ENCODE assay signal across 24 cellular contexts in genomic region chr3:196813903-196814302, GRCh38. TPM values are rescaled to one million over a fixed set of nuclear protein-coding genes. Genes with fewer than 3 reads are reported as not detected.
DNase-seq lines count a peak whose midpoint lies in the region; ATAC-seq, FAIRE-seq and TF ChIP-seq lines count a peak whose summit lies in the region.
"Had no signal": no experiment of that assay in that cellular context is flagged by ENCODE, and none has a peak within 500 bp of the region (broad histone marks: within the 10 kb centered on the region; RNA-seq: fewer than 3 reads in every experiment).

No MANE protein-coding gene starts in this region.

- no peak for TF ChIP-seq POLR2A in endothelial cell of umbilical vein (IDR thresholded peaks at IDR 0.05; ENCODE audit: low read depth, low read length)

- DNase-seq in HCEC 1CT (peak; percentile 3), RPMI7951 (ENCODE audit: low read depth) (peak; percentile 8), endothelial cell of umbilical vein (ENCODE audit: low read depth, low spot score) (peak; percentile 56), myocyte (ENCODE audit: low read depth) (peak; percentile 65), ecto neural progenitor cell (ENCODE audit: low spot score) (no peak), natural killer cell (no peak), SKM-1 (lab: John Stamatoyannopoulos, UW; ENCODE audit: unreplicated experiment) (no peak), anterior cingulate cortex (lab: John Stamatoyannopoulos, UW) (no peak)
- DNase-seq: activated CD4-positive, alpha-beta T cell treated with anti-CD3 and anti-CD28 coated beads for 48 hours; activated naive CD8-positive, alpha-beta T cell treated with anti-CD3 and anti-CD28 coated beads, Interleukin-2, amount 10 ng/mL, durations not matched to agents 7 days and 5 days; CD4-positive, alpha-beta T cell; DMS153; dorsolateral prefrontal cortex; mucosa of descending colon; NCI-H1092 treated with DMSO at 0.1 percent for 48 hours; NCI-H2081 treated with DMSO at 0.1 percent for 48 hours; NCI-H510A treated with DMSO at 0.1 percent for 48 hours; stimulated activated CD4-positive, alpha-beta T cell treated with anti-CD3 and anti-CD28 coated beads, Interleukin-12 subunit alpha, Interleukin-12 subunit beta, amount 100 ng/mL, for 4 hours; SW 1271 had no signal

- no peak overlapping the region for H2AFZ ChIP-seq in endothelial cell of umbilical vein (ENCODE audit: low read depth, low read length)

- TF ChIP-seq CTCF in endothelial cell of umbilical vein (IDR thresholded peaks at IDR 0.05; ENCODE audit: extremely low read depth in 1 of 2, insufficient read depth in 1 of 2, low read depth in 1 of 2, low read length in 2 of 2), result no peak
- TF ChIP-seq CTCF in natural killer cell (IDR thresholded peaks at IDR 0.05), result no peak

- H3K4me3 ChIP-seq in endothelial cell of umbilical vein (replicated peaks in 1 of 3; ENCODE audit: insufficient read depth in 1 of 3, low read depth in 1 of 3, low read length in 3 of 3), result no peak overlapping the region
- H3K4me3 ChIP-seq: dorsolateral prefrontal cortex, gastroesophageal sphincter, mucosa of descending colon had no signal

- peaks cover 3% of the 10 kb centered on the region for H3K4me1 ChIP-seq in endothelial cell of umbilical vein (ENCODE audit: control insufficient read depth, extremely low read depth, insufficient read depth, low read length)
- H3K4me1 ChIP-seq: gastroesophageal sphincter had no signal

- POLR2A ChIA-PET in endothelial cell of umbilical vein (lab: Charles Lee), result no interaction called here

- peaks cover 14% of the 10 kb centered on the region for H3K36me3 Mint-ChIP-seq in natural killer cell

- H3K36me3 ChIP-seq in endothelial cell of umbilical vein (ENCODE audit: control insufficient read depth in 2 of 2, extremely low read depth in 1 of 2, insufficient read depth in 2 of 2, low read length in 2 of 2), result peaks cover 0 to 7% of the 10 kb centered on the region in 2 experiments

- BruUV-seq in endothelial cell of umbilical vein (replicated peaks; lab: Mats Ljungman, UMichigan), result no TSS peak

- no peak overlapping the region for H3K4me3 Mint-ChIP-seq in natural killer cell
- H3K4me3 Mint-ChIP-seq: activated naive CD8-positive, alpha-beta T cell treated with anti-CD3 and anti-CD28 coated beads, Interleukin-2, amount 10 ng/mL, durations not matched to agents 7 days and 5 days; CD4-positive, alpha-beta T cell; type B pancreatic cell had no signal

- no peaks in the 10 kb centered on the region for H3K27me3 ChIP-seq in endothelial cell of umbilical vein (ENCODE audit: control insufficient read depth in 2 of 2, insufficient read depth in 2 of 2, low read length in 2 of 2)
- H3K27me3 ChIP-seq: dorsolateral prefrontal cortex, gastroesophageal sphincter had no signal

- no peak for ATAC-seq in natural killer cell
- ATAC-seq: gastroesophageal sphincter, mucosa of descending colon had no signal

- H3K9me1 ChIP-seq in endothelial cell of umbilical vein (replicated peaks; ENCODE audit: control insufficient read depth, extremely low read depth, insufficient read depth, low read length), result no peaks in the 10 kb centered on the region

- no peaks in the 10 kb centered on the region for H3K9me3 ChIP-seq in endothelial cell of umbilical vein (replicated peaks; ENCODE audit: control insufficient read depth, insufficient read depth, low read length)
- H3K9me3 ChIP-seq: gastroesophageal sphincter, mucosa of descending colon had no signal

- H3K27ac ChIP-seq in endothelial cell of umbilical vein (ENCODE audit: insufficient read depth, low read depth, low read length), result no peak overlapping the region
- H3K27ac ChIP-seq: dorsolateral prefrontal cortex, epithelial cell of prostate, gastroesophageal sphincter, KMS-11 had no signal

- no peaks in the 10 kb centered on the region for H3K9me3 Mint-ChIP-seq in natural killer cell
- H3K9me3 Mint-ChIP-seq: activated naive CD8-positive, alpha-beta T cell treated with anti-CD3 and anti-CD28 coated beads, Interleukin-2, amount 10 ng/mL, durations not matched to agents 7 days and 5 days; CD4-positive, alpha-beta T cell; type B pancreatic cell had no signal

- no peaks in the 10 kb centered on the region for H3K27me3 Mint-ChIP-seq in natural killer cell (ENCODE audit: low read depth in 2 of 2)
- H3K27me3 Mint-ChIP-seq: activated naive CD8-positive, alpha-beta T cell treated with anti-CD3 and anti-CD28 coated beads, Interleukin-2, amount 10 ng/mL, durations not matched to agents 7 days and 5 days; CD4-positive, alpha-beta T cell; type B pancreatic cell had no signal

- no peak for FAIRE-seq in endothelial cell of umbilical vein (lab: Jason Lieb, UNC)
- FAIRE-seq: GM12891 had no signal

- H3K27ac Mint-ChIP-seq in natural killer cell, result no peak overlapping the region
- H3K27ac Mint-ChIP-seq: activated naive CD8-positive, alpha-beta T cell treated with anti-CD3 and anti-CD28 coated beads, Interleukin-2, amount 10 ng/mL, durations not matched to agents 7 days and 5 days; CD4-positive, alpha-beta T cell; type B pancreatic cell had no signal

- peaks cover 2% of the 10 kb centered on the region for H4K20me1 ChIP-seq in endothelial cell of umbilical vein (replicated peaks; ENCODE audit: control insufficient read depth, extremely low read depth, insufficient read depth, low read length)

- H3K4me2 ChIP-seq in endothelial cell of umbilical vein (ENCODE audit: insufficient read depth, low read length), result no peak overlapping the region
- H3K4me2 ChIP-seq: KMS-11 had no signal

- H3K79me2 ChIP-seq in endothelial cell of umbilical vein (ENCODE audit: control insufficient read depth, insufficient read depth, low read length), result no peaks in the 10 kb centered on the region

- intact Hi-C loops in endothelial cell of umbilical vein (cut with micrococcal nuclease), result no loop called here
- intact Hi-C loops in natural killer cell (cut with micrococcal nuclease), result no loop called here

- H3K4me1 Mint-ChIP-seq in natural killer cell, result no peaks in the 10 kb centered on the region
- H3K4me1 Mint-ChIP-seq: activated naive CD8-positive, alpha-beta T cell treated with anti-CD3 and anti-CD28 coated beads, Interleukin-2, amount 10 ng/mL, durations not matched to agents 7 days and 5 days had no signal

- CTCF ChIA-PET in endothelial cell of umbilical vein (lab: Charles Lee), result interaction anchor here (1.0 kb wide), 1 partner anchor 204 kb away, joined by 5 read pairs; no protein-coding TSS in a partner anchor

- H3K9ac ChIP-seq in endothelial cell of umbilical vein (replicated peaks; ENCODE audit: extremely low read depth, insufficient read depth, low read length), result no peak overlapping the region
- H3K9ac ChIP-seq: KMS-11 had no signal

- dilution Hi-C loops in endothelial cell of umbilical vein (cut with MboI; ENCODE audit: extremely low pct_ligation_motif_present, low sequenced_read_pairs), result no loop called here

TF ChIP-seq in endothelial cell of umbilical vein, 7 proteins besides CTCF, POLR2A, EP300 and RAD21:
- TF ChIP-seq JUN (IDR thresholded peaks at IDR 0.05; ENCODE audit: borderline replicate concordance, insufficient read depth, insufficient read length, low read depth) (peak; percentile 73), GATA2 (IDR thresholded peaks at IDR 0.05; ENCODE audit: insufficient read depth, insufficient read length, low read depth, low read length) (peak; percentile 29), EZH2 (IDR thresholded peaks at IDR 0.05; ENCODE audit: borderline replicate concordance, low read depth, low read length, severe bottlenecking) (no peak), MYC (IDR thresholded peaks at IDR 0.05; ENCODE audit: low read depth, low read length) (no peak), POLR2AphosphoS5 (IDR thresholded peaks at IDR 0.05; ENCODE audit: insufficient read depth, low read depth, low read length) (no peak), FOS (IDR thresholded peaks at IDR 0.05; ENCODE audit: borderline replicate concordance, insufficient read depth, low read length) (peak; percentile 60)
- TF ChIP-seq, protein P1, sequence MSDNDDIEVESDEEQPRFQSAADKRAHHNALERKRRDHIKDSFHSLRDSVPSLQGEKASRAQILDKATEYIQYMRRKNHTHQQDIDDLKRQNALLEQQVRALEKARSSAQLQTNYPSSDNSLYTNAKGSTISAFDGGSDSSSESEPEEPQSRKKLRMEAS (IDR thresholded peaks at IDR 0.05; ENCODE audit: insufficient read depth, insufficient read length), result no peak

RNA-seq across cellular contexts. Expression of gene SENP5, which starts 53.8 kb away (rescaled TPM):
- total RNA-seq in RPMI7951 (2014; rRNA removed; shearing (Covaris generic)), result 34.8 and 48.2 TPM in 2 replicates
- total RNA-seq in endothelial cell of umbilical vein (31.1 and 33.5 TPM in 2 replicates), myocyte (42.2 and 48.2 TPM in 2 replicates), natural killer cell (10 to 100 TPM; 77.0 to 98.7 (median 78.0) TPM)
- polyA plus RNA-seq in endothelial cell of umbilical vein, result 7.4 and 7.9 TPM in 2 replicates
- 7.5 and 8.1 TPM in 2 replicates for polyA plus RNA-seq in endothelial cell of umbilical vein (2011; cell fraction: cytosol; rRNA removed)
- 23.8 and 26.7 TPM in 2 replicates for polyA plus RNA-seq in endothelial cell of umbilical vein (2011; cell fraction: nucleus; rRNA removed)
- polyA plus RNA-seq in endothelial cell of umbilical vein (2012), result 9.8 and 17.0 TPM in 2 replicates
- 129 TPM in 2 replicates for polyA minus RNA-seq in endothelial cell of umbilical vein
- 43.9 TPM for polyA minus RNA-seq in endothelial cell of umbilical vein (2011; cell fraction: cytosol; rRNA and poly(A)+ RNA removed)
- 54.7 and 84.8 TPM in 2 replicates for polyA minus RNA-seq in endothelial cell of umbilical vein (2011; cell fraction: nucleus; rRNA and poly(A)+ RNA removed)
- polyA plus RNA-seq in myocyte (2012), result 14.6 TPM

Comparison
In these comparisons a context has a peak if more than half of its experiments do, and no peak if none do; other contexts are left out.
1. DNase-seq: peak in HCEC 1CT (single experiment), RPMI7951 (single experiment), endothelial cell of umbilical vein (single experiment) and myocyte (single experiment); none in ecto neural progenitor cell (single experiment), natural killer cell (single experiment), SKM-1 (single experiment) and anterior cingulate cortex (0 of 58).